ENCODE assay signal across 18 cellular contexts in the genomic region with DNA sequence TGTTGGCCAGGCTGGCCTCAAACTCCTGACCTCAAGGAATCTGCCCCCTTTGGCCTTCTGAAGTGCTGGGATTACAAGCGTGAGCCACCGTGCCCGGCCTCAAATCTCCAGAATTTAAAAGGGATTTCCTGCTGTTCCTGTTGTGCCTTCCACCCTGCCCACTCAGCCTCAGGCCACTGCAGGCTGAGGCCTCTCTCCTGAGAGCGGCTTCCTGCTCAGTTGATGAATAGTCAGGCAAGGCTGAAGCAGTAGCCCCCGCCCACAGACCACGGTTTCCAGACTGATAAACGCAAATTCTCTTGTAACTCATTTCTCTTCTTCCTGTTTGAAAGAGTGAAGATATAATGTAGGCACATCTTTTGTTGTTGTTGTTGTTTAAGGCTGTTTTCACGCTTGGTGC.
DNase-seq lines count a peak whose midpoint lies in the region; ATAC-seq and TF ChIP-seq lines count a peak whose summit lies in the region.
"Had no signal": no experiment of that assay in that cellular context is flagged by ENCODE, and none has a peak within 500 bp of the region (broad histone marks: within the 10 kb centered on the region; RNA-seq: fewer than 3 reads in every experiment).

No MANE protein-coding gene starts in this region.

- no peaks in the 10 kb centered on the region for H3K27me3 ChIP-seq in vagina

- H3K4me1 ChIP-seq in vagina: no peaks in the 10 kb centered on the region

- H3K4me3 Mint-ChIP-seq in mesothelial cell of epicardium: no peak overlapping the region
- H3K4me3 Mint-ChIP-seq: central memory CD8-positive, alpha-beta T cell; T-helper 1 cell treated with Interleukin-12 subunit alpha and Interleukin-12 subunit beta and Interleukin-4 antibody, amounts not matched to agents 30 μg/mL and 1 μg/mL, for 36 hours had no signal

- peak; percentile 3 for DNase-seq in EL
- DNase-seq in mesothelial cell of epicardium (ENCODE audit: low spot score in 2 of 2, unreplicated experiment in 2 of 2): no peak
- DNase-seq in NCI-H146 (lab: John Stamatoyannopoulos, UW): no peak
- DNase-seq in vagina (ENCODE audit: extremely low spot score in 2 of 2): no peak
- DNase-seq: activated CD8-positive, alpha-beta memory T cell treated with anti-CD3 and anti-CD28 coated beads for 24 hours; activated effector memory CD4-positive, alpha-beta T cell treated with Interleukin-2 at 50 U/mL for 16 hours; amniotic stem cell; DND-41; kidney glomerular epithelial cell; NCI-H187 treated with DMSO at 0.1 percent for 48 hours; NCI-H446 treated with DMSO at 0.1 percent for 48 hours; stimulated activated CD4-positive, alpha-beta T cell treated with anti-CD3 and anti-CD28 coated beads, Interleukin-2, amount 100 ng/mL, for 48 hours had no signal

- H3K9me3 ChIP-seq in vagina: no peaks in the 10 kb centered on the region

- peak; percentile 46 for ATAC-seq in HG02798 (IDR thresholded peaks at IDR 0.05; ENCODE audit: poor library complexity, unreplicated experiment)
- ATAC-seq in HG03025 (IDR thresholded peaks at IDR 0.05; ENCODE audit: low FRiP score, unreplicated experiment): no peak
- ATAC-seq in GM21367 (IDR thresholded peaks at IDR 0.05; ENCODE audit: unreplicated experiment): no peak

- H3K4me1 Mint-ChIP-seq in mesothelial cell of epicardium: peaks cover 8% of the 10 kb centered on the region
- H3K4me1 Mint-ChIP-seq: central memory CD8-positive, alpha-beta T cell had no signal

- H3K36me3 Mint-ChIP-seq in mesothelial cell of epicardium: no peaks in the 10 kb centered on the region

- peak overlapping the region; percentile 62; the same call in 1 of the 2 replicates for H3K27ac ChIP-seq in VCaP
- H3K27ac ChIP-seq in vagina: no peak overlapping the region

- no peak overlapping the region for H3K4me3 ChIP-seq in vagina

- no peaks in the 10 kb centered on the region for H3K9me3 Mint-ChIP-seq in mesothelial cell of epicardium
- H3K9me3 Mint-ChIP-seq: central memory CD8-positive, alpha-beta T cell; T-helper 1 cell treated with Interleukin-12 subunit alpha and Interleukin-12 subunit beta and Interleukin-4 antibody, amounts not matched to agents 30 μg/mL and 1 μg/mL, for 36 hours had no signal

- TF ChIP-seq CTCF in VCaP (conservative IDR thresholded peaks at IDR 0.05) (no peak), mesothelial cell of epicardium (IDR thresholded peaks at IDR 0.05; ENCODE audit: unreplicated experiment) (no peak), vagina (IDR thresholded peaks at IDR 0.05) (no peak)

- no peaks in the 10 kb centered on the region for H3K27me3 Mint-ChIP-seq in mesothelial cell of epicardium (ENCODE audit: low read depth)

- no peaks in the 10 kb centered on the region for H3K36me3 ChIP-seq in vagina

- no peak for TF ChIP-seq POLR2A in vagina (IDR thresholded peaks at IDR 0.05)

- peak overlapping the region; percentile 51 for H3K27ac Mint-ChIP-seq in mesothelial cell of epicardium
- H3K27ac Mint-ChIP-seq: T-helper 1 cell treated with Interleukin-12 subunit alpha and Interleukin-12 subunit beta and Interleukin-4 antibody, amounts not matched to agents 30 μg/mL and 1 μg/mL, for 36 hours had no signal

- intact Hi-C loops in vagina (cut with DNase I): no loop called here
